Comparison of ENCODE assay signal across 1 cellular context in the genomic region with DNA sequence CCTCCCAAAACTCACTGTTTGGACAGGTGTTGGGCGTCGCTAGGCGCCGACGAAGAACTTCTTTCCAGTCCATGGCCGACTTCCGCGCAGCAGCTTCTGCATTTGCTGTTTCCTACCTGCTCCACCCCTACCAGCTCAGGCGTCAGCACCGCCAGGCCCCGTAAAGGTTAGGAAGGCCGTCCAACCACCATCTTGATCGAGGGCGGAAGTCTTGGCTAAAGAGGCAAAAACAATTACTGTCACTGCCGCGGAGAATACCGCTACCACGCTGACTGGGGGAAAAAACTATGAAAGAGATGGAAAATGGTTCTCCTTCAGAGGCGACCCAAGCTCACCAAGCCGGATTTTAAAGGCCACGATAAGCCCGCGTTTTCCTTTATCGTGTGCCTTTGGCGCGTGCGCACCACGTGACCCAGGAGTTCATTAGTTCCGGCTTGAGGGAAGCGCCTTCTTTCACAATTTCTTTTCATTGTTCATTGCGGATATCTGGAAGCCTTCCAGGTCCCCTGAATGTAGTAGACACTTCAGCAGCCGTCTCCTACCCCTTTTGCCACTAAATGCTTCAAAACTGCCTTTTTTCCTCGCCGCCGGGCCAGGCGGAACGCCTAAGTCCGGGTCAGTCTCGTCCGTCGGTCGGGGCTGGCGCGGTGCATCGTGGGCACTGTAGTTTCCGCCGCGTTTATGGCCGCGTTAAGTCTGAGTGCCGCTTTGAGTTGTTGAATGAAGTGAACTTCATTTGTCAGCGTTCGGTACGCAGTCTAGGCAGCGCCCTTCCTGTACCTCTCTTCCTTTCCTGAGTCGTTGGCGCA.
TF ChIP-seq lines count a peak whose summit lies in the region.

Gene PPP2R3C, minus strand, starts transcription at position 104 of the 809 bp plus-strand sequence. Its CDS starts 31 bp downstream, at position 73.
Gene PRORP, plus strand, starts transcription at position 666 of the 809 bp plus-strand sequence. CDS start 694 bp downstream, outside the sequence.

TF ChIP-seq in HepG2, 621 proteins besides CTCF, POLR2A, EP300 and RAD21 (continued from another document and continues in another):
- TF ChIP-seq, protein P1, sequence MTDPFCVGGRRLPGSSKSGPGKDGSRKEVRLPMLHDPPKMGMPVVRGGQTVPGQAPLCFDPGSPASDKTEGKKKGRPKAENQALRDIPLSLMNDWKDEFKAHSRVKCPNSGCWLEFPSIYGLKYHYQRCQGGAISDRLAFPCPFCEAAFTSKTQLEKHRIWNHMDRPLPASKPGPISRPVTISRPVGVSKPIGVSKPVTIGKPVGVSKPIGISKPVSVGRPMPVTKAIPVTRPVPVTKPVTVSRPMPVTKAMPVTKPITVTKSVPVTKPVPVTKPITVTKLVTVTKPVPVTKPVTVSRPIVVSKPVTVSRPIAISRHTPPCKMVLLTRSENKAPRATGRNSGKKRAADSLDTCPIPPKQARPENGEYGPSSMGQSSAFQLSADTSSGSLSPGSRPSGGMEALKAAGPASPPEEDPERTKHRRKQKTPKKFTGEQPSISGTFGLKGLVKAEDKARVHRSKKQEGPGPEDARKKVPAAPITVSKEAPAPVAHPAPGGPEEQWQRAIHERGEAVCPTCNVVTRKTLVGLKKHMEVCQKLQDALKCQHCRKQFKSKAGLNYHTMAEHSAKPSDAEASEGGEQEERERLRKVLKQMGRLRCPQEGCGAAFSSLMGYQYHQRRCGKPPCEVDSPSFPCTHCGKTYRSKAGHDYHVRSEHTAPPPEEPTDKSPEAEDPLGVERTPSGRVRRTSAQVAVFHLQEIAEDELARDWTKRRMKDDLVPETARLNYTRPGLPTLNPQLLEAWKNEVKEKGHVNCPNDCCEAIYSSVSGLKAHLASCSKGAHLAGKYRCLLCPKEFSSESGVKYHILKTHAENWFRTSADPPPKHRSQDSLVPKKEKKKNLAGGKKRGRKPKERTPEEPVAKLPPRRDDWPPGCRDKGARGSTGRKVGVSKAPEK (CRISPR knock-in tag; IDR thresholded peaks at IDR 0.05; ENCODE audit: borderline replicate concordance): peak; percentile 90
- TF ChIP-seq, protein P2, sequence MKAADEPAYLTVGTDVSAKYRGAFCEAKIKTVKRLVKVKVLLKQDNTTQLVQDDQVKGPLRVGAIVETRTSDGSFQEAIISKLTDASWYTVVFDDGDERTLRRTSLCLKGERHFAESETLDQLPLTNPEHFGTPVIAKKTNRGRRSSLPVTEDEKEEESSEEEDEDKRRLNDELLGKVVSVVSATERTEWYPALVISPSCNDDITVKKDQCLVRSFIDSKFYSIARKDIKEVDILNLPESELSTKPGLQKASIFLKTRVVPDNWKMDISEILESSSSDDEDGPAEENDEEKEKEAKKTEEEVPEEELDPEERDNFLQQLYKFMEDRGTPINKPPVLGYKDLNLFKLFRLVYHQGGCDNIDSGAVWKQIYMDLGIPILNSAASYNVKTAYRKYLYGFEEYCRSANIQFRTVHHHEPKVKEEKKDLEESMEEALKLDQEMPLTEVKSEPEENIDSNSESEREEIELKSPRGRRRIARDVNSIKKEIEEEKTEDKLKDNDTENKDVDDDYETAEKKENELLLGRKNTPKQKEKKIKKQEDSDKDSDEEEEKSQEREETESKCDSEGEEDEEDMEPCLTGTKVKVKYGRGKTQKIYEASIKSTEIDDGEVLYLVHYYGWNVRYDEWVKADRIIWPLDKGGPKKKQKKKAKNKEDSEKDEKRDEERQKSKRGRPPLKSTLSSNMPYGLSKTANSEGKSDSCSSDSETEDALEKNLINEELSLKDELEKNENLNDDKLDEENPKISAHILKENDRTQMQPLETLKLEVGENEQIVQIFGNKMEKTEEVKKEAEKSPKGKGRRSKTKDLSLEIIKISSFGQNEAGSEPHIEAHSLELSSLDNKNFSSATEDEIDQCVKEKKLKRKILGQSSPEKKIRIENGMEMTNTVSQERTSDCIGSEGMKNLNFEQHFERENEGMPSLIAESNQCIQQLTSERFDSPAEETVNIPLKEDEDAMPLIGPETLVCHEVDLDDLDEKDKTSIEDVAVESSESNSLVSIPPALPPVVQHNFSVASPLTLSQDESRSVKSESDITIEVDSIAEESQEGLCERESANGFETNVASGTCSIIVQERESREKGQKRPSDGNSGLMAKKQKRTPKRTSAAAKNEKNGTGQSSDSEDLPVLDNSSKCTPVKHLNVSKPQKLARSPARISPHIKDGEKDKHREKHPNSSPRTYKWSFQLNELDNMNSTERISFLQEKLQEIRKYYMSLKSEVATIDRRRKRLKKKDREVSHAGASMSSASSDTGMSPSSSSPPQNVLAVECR (CRISPR knock-in tag; IDR thresholded peaks at IDR 0.05; ENCODE audit: borderline replicate concordance): peak; percentile 99
- peak; percentile 91 for TF ChIP-seq SMAD9 (CRISPR knock-in tag; IDR thresholded peaks at IDR 0.05)
- peak; percentile 68 for TF ChIP-seq ZNF263 (CRISPR knock-in tag; IDR thresholded peaks at IDR 0.05)
- TF ChIP-seq JUNB (CRISPR knock-in tag; IDR thresholded peaks at IDR 0.05; ENCODE audit: borderline replicate concordance): peak; percentile 55; the same call in 1 of the 2 replicates
- TF ChIP-seq DZIP1 (CRISPR knock-in tag; IDR thresholded peaks at IDR 0.05): peak; percentile 99
- TF ChIP-seq ZNF737 (CRISPR knock-in tag; IDR thresholded peaks at IDR 0.05; ENCODE audit: borderline replicate concordance): peak; percentile 99
- peak; percentile 90 for TF ChIP-seq ZNF776 (CRISPR knock-in tag; IDR thresholded peaks at IDR 0.05)
- TF ChIP-seq ZNF883 (CRISPR knock-in tag; IDR thresholded peaks at IDR 0.05; ENCODE audit: not compliant biosample characterization): peak; percentile 99
- TF ChIP-seq ZNF570 (CRISPR knock-in tag; IDR thresholded peaks at IDR 0.05; ENCODE audit: borderline replicate concordance): peak; percentile 76; the same call in 1 of the 2 replicates
- TF ChIP-seq ZNF432 (CRISPR knock-in tag; IDR thresholded peaks at IDR 0.05; ENCODE audit: borderline replicate concordance): no peak
- TF ChIP-seq HMG20A (CRISPR knock-in tag; IDR thresholded peaks at IDR 0.05; ENCODE audit: borderline replicate concordance): peak; percentile 56; the same call in 1 of the 2 replicates
- peak; percentile 98 for TF ChIP-seq ZNF280D (CRISPR knock-in tag; IDR thresholded peaks at IDR 0.05)
- TF ChIP-seq ZMAT3 (CRISPR knock-in tag; conservative IDR thresholded peaks at IDR 0.05): peak; percentile 96
- peak; percentile 89 for TF ChIP-seq EED (CRISPR knock-in tag; IDR thresholded peaks at IDR 0.05)
- no peak for TF ChIP-seq HHEX (CRISPR knock-in tag; IDR thresholded peaks at IDR 0.05)
- TF ChIP-seq, protein P3, sequence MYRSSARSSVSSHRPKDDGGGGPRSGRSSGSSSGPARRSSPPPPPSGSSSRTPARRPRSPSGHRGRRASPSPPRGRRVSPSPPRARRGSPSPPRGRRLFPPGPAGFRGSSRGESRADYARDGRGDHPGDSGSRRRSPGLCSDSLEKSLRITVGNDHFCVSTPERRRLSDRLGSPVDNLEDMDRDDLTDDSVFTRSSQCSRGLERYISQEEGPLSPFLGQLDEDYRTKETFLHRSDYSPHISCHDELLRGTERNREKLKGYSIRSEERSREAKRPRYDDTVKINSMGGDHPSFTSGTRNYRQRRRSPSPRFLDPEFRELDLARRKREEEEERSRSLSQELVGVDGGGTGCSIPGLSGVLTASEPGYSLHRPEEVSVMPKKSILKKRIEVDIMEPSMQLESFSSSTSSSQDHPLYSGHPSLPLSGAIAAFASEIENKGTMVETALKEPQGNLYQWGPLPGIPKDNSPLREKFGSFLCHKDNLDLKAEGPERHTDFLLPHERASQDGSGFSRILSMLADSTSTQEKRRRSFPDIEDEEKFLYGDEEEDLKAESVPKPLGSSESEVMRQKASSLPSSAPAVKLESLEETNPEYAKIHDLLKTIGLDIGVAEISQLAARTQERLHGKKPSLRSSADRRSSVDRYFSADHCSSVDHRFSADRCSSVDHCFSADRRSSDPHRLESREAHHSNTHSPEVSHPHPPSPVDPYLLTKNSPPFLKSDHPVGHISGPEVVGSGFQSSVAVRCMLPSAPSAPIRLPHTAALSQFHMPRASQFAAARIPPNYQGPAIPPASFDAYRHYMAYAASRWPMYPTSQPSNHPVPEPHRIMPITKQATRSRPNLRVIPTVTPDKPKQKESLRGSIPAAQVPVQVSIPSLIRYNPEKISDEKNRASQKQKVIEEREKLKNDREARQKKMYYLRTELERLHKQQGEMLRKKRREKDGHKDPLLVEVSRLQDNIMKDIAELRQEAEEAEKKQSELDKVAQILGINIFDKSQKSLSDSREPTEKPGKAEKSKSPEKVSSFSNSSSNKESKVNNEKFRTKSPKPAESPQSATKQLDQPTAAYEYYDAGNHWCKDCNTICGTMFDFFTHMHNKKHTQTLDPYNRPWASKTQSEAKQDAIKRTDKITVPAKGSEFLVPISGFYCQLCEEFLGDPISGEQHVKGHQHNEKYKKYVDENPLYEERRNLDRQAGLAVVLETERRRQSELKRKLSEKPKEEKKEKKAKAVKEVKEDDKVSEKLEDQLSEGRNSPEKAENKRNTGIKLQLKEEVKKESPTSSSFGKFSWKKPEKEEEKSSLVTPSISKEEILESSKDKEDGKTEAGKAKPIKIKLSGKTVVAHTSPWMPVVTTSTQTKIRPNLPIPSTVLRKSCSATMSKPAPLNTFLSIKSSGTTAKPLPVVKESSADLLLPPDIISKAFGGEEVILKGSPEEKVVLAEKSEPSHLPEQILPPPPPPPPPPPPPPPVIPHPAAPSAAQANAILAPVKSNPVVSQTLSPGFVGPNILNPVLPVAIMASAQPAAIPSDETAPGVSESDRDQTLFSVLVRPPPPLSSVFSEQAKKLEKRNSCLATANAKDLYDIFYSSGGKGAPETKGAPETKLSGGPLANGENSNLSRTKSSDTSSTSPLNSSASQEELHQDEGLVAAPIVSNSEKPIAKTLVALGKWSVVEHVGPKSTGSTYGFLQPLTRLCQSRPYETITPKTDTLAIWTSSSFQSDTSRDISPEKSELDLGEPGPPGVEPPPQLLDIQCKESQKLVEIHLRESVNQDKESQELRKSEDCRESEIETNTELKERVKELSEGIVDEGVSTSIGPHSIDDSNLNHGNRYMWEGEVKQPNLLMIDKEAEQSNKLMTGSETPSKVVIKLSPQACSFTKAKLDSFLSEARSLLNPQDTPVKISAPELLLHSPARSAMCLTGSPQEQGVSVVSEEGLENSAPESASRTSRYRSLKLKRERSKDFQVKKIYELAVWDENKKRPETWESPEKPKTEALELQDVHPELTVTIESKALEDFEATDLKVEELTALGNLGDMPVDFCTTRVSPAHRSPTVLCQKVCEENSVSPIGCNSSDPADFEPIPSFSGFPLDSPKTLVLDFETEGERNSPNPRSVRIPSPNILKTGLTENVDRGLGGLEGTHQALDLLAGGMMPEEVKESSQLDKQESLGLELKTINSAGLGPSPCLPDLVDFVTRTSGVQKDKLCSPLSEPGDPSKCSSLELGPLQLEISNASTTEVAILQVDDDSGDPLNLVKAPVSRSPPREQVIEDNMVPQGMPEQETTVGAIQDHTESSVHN (CRISPR knock-in tag; IDR thresholded peaks at IDR 0.05): no peak
- TF ChIP-seq MTA1 (CRISPR knock-in tag; IDR thresholded peaks at IDR 0.05; ENCODE audit: borderline replicate concordance): peak; percentile 68
- TF ChIP-seq ZNF607 (CRISPR knock-in tag; IDR thresholded peaks at IDR 0.05; ENCODE audit: borderline replicate concordance): peak; percentile 99
- no peak; the same call in 1 of the 2 replicates for TF ChIP-seq ZNF597 (CRISPR knock-in tag; IDR thresholded peaks at IDR 0.05)
- 0 out of 2 replicates have a peak, but pooled peaks have one; percentile 76 for TF ChIP-seq ZNF577 (CRISPR knock-in tag; IDR thresholded peaks at IDR 0.05; ENCODE audit: borderline replicate concordance, low read depth)
- TF ChIP-seq YEATS2 (CRISPR knock-in tag; IDR thresholded peaks at IDR 0.05; ENCODE audit: borderline replicate concordance): peak; percentile 89
